ENCODE assay signal across 8 cellular contexts in the genomic region with DNA sequence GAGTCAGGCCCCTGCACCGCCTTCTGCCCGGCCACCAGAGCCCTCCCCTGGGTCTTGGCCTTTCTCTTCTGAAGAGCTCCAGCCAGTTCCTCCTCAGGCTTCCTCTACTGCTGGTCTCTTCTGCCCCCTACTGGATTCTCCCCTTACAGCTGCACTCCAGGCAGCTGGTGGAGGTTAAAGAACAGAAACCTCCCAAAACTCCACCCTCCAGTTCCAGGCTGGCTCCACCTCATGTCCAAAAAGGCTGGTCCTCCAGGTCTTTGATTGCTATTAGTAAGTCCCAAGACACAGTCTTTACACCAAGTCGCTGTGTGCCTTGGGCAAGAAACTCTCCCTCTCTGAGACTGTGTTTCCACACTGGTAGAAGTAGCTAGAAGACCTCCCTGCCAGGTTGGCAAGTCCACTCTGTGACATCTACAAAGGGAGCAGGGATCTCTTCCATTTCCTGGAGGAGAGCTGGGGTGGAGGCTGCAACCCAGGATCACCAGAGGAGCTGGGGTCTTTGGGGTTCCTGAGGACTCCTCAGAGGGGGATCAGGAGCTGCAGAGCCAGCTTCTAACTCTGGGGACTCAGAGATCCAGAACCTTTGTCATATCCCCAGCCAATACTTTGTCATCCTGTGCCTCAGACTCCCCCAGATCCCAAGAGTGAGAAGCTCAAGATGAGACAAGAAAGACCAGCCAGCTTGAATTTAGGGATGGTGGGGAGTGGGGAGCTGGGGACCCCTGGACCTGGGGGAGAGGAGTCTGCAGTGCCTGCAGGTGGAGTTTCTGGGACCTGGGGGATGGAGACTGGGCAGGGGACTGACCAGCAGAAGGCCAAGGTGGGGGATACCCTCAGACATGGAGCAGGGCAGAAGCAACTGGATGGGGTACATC. TPM values are rescaled to one million over a fixed set of nuclear protein-coding genes. Genes with fewer than 3 reads are reported as not detected.
DNase-seq lines count a peak whose midpoint lies in the region; ATAC-seq and TF ChIP-seq lines count a peak whose summit lies in the region.

No MANE protein-coding gene starts in this region.

- in situ Hi-C loops in SK-MEL-5 (cut with HindIII; ENCODE audit: low pct_unique_long_range_greater_than_20kb, low sequenced_read_pairs) = no loop called here

- no peaks in the 10 kb centered on the region for H3K36me3 Mint-ChIP-seq in glutamatergic neuron (ENCODE audit: unreplicated experiment)

- peaks cover 7% of the 10 kb centered on the region for H3K27me3 Mint-ChIP-seq in glutamatergic neuron (ENCODE audit: unreplicated experiment)

- no peaks in the 10 kb centered on the region for H3K9me3 Mint-ChIP-seq in glutamatergic neuron (ENCODE audit: unreplicated experiment)

- TF ChIP-seq CTCF in glutamatergic neuron (IDR thresholded peaks at IDR 0.05; ENCODE audit: partially characterized antibody, unreplicated experiment) = peak; percentile 81

- H3K4me1 Mint-ChIP-seq in glutamatergic neuron (ENCODE audit: low read depth, unreplicated experiment) = no peaks in the 10 kb centered on the region

- peak; percentile 30 for DNase-seq in NCI-H2171 treated with DMSO at 0.1 percent for 48 hours (lab: John Stamatoyannopoulos, UW)
- no peak for DNase-seq in NCI-H2171 (lab: John Stamatoyannopoulos, UW)
- peak; percentile 39 for DNase-seq in LHCN-M2 (ENCODE audit: low read depth)
- peak; percentile 94 for DNase-seq in SK-MEL-5 (ENCODE audit: low read depth, low spot score)
- DNase-seq in activated naive CD4-positive, alpha-beta T cell treated with Interleukin-2 at 50 U/mL for 16 hours = peak; percentile 64
- peak; percentile 76 for DNase-seq in glutamatergic neuron
- DNase-seq in retina = peak; percentile 70

- H3K27ac Mint-ChIP-seq in glutamatergic neuron (ENCODE audit: unreplicated experiment) = no peak overlapping the region

- ATAC-seq in GM21825 (IDR thresholded peaks at IDR 0.05; ENCODE audit: unreplicated experiment) = no peak

- no peak overlapping the region for H3K4me3 Mint-ChIP-seq in glutamatergic neuron (ENCODE audit: unreplicated experiment)

RNA-seq across cellular contexts. Expression of a gene that starts 3.4 kb away (rescaled TPM):
- total RNA-seq in LHCN-M2 (2014; rRNA removed) (not detected in 2 replicates), glutamatergic neuron (ENCODE audit: unreplicated experiment) (not detected)
- polyA plus RNA-seq in LHCN-M2 (2012) = not detected
- not detected in 2 replicates for total RNA-seq in SK-MEL-5 (2014; rRNA removed; shearing (Covaris generic))
- polyA plus RNA-seq in SK-MEL-5 (2015; cell fraction: cytosol; rRNA removed) = not detected in 2 replicates
- not detected in 2 replicates for polyA plus RNA-seq in SK-MEL-5 (2015; cell fraction: nucleus; rRNA removed)
